1 cellular context compared by ENCODE assay signal in the genomic region with DNA sequence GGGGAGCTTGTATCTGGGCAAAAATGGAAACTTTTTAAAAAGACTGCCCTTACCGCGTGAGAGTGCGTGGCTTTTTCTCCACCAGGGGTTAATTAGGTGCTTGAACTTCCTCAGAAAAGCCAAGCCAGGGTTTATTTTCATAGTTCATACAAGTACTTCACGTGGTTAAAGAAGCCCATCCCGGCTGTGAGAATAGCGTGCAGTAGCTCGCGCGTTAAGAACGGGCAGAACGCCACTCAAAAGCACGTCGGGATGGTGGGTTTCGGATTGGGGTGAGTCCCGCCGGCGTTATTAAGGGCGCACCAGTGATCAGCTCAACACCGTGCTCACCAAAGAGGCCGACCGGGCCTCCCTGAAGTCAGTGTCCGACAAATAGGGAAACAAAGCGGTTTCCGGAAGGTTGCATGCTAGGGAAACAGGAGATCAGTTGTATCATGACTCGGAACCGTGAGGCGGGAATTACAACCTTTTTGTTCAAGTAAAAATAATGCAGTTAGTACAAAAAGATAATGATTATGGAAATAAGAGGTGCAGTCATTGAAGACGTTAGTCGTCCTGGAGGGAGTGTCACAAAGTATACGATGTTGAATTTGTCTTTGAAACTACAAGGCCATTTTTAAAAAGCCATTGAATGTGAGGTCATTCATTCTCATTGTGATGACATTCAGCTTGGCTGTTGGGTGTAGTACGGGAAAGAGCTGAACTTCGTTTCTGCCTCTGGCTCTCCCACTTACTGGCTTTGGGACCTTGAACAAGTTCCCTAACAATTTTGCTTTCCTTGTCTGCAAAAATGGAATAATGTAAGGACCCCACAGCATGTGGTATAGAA.
TF ChIP-seq lines count a peak whose summit lies in the region.

No MANE protein-coding gene starts in this region.

TF ChIP-seq in HepG2, 621 proteins besides CTCF, POLR2A, EP300 and RAD21 (continued from another document):
- TF ChIP-seq, protein P1, sequence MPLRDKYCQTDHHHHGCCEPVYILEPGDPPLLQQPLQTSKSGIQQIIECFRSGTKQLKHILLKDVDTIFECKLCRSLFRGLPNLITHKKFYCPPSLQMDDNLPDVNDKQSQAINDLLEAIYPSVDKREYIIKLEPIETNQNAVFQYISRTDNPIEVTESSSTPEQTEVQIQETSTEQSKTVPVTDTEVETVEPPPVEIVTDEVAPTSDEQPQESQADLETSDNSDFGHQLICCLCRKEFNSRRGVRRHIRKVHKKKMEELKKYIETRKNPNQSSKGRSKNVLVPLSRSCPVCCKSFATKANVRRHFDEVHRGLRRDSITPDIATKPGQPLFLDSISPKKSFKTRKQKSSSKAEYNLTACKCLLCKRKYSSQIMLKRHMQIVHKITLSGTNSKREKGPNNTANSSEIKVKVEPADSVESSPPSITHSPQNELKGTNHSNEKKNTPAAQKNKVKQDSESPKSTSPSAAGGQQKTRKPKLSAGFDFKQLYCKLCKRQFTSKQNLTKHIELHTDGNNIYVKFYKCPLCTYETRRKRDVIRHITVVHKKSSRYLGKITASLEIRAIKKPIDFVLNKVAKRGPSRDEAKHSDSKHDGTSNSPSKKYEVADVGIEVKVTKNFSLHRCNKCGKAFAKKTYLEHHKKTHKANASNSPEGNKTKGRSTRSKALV (CRISPR knock-in tag; IDR thresholded peaks at IDR 0.05): 0 out of 2 replicates have a peak, but pooled peaks have one; percentile 20
- TF ChIP-seq GLI4 (CRISPR knock-in tag; IDR thresholded peaks at IDR 0.05; ENCODE audit: borderline replicate concordance) (peak; percentile 80; the same call in 1 of the 2 replicates), ASH2L (IDR thresholded peaks at IDR 0.05; ENCODE audit: insufficient read length, low read depth, low read length) (peak; percentile 86), ZNF781 (CRISPR knock-in tag; IDR thresholded peaks at IDR 0.05; ENCODE audit: borderline replicate concordance, not compliant biosample characterization) (peak; percentile 66), ELF1 (CRISPR knock-in tag; IDR thresholded peaks at IDR 0.05) (peak; percentile 23), BRD4 (CRISPR knock-in tag; IDR thresholded peaks at IDR 0.05) (no peak), ERF (CRISPR knock-in tag; IDR thresholded peaks at IDR 0.05) (0 out of 2 replicates have a peak, but pooled peaks have one; percentile 11), ZNF883 (CRISPR knock-in tag; IDR thresholded peaks at IDR 0.05; ENCODE audit: not compliant biosample characterization) (peak; percentile 3)
- TF ChIP-seq, protein P2, sequence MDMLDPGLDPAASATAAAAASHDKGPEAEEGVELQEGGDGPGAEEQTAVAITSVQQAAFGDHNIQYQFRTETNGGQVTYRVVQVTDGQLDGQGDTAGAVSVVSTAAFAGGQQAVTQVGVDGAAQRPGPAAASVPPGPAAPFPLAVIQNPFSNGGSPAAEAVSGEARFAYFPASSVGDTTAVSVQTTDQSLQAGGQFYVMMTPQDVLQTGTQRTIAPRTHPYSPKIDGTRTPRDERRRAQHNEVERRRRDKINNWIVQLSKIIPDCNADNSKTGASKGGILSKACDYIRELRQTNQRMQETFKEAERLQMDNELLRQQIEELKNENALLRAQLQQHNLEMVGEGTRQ (IDR thresholded peaks at IDR 0.05; ENCODE audit: low read depth, low read length): no peak
- TF ChIP-seq, protein P2 (CRISPR knock-in tag; IDR thresholded peaks at IDR 0.05; ENCODE audit: borderline replicate concordance): 0 out of 2 replicates have a peak, but pooled peaks have one; percentile 47
- TF ChIP-seq, protein P3, sequence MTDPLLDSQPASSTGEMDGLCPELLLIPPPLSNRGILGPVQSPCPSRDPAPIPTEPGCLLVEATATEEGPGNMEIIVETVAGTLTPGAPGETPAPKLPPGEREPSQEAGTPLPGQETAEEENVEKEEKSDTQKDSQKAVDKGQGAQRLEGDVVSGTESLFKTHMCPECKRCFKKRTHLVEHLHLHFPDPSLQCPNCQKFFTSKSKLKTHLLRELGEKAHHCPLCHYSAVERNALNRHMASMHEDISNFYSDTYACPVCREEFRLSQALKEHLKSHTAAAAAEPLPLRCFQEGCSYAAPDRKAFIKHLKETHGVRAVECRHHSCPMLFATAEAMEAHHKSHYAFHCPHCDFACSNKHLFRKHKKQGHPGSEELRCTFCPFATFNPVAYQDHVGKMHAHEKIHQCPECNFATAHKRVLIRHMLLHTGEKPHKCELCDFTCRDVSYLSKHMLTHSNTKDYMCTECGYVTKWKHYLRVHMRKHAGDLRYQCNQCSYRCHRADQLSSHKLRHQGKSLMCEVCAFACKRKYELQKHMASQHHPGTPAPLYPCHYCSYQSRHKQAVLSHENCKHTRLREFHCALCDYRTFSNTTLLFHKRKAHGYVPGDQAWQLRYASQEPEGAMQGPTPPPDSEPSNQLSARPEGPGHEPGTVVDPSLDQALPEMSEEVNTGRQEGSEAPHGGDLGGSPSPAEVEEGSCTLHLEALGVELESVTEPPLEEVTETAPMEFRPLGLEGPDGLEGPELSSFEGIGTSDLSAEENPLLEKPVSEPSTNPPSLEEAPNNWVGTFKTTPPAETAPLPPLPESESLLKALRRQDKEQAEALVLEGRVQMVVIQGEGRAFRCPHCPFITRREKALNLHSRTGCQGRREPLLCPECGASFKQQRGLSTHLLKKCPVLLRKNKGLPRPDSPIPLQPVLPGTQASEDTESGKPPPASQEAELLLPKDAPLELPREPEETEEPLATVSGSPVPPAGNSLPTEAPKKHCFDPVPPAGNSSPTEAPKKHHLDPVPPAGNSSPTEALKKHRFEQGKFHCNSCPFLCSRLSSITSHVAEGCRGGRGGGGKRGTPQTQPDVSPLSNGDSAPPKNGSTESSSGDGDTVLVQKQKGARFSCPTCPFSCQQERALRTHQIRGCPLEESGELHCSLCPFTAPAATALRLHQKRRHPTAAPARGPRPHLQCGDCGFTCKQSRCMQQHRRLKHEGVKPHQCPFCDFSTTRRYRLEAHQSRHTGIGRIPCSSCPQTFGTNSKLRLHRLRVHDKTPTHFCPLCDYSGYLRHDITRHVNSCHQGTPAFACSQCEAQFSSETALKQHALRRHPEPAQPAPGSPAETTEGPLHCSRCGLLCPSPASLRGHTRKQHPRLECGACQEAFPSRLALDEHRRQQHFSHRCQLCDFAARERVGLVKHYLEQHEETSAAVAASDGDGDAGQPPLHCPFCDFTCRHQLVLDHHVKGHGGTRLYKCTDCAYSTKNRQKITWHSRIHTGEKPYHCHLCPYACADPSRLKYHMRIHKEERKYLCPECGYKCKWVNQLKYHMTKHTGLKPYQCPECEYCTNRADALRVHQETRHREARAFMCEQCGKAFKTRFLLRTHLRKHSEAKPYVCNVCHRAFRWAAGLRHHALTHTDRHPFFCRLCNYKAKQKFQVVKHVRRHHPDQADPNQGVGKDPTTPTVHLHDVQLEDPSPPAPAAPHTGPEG (CRISPR knock-in tag; IDR thresholded peaks at IDR 0.05): 0 out of 2 replicates have a peak, but pooled peaks have one; percentile 38
